ENCODE assay signal across 33 cellular contexts in the genomic region with DNA sequence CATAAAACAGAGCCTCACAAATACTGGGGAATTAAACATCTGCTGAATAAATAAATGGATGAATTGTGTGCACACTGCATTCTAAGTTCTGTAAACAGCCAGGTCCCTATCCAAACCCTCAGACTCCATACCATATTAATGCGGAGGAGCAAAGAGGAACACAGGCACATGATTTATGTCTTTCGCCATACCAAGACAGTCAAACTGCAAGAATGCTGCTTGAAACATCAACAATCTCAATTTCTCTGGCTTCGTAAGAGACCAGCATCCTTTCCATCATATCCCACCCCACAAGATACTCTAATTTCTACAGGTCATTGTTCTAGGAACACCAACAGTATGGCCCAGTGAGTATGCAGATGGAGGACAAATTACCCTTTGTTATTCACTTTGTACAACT. TPM values are rescaled to one million over a fixed set of nuclear protein-coding genes. Genes with fewer than 3 reads are reported as not detected.
DNase-seq lines count a peak whose midpoint lies in the region; ATAC-seq and TF ChIP-seq lines count a peak whose summit lies in the region.
"Had no signal": no experiment of that assay in that cellular context is flagged by ENCODE, and none has a peak within 500 bp of the region (broad histone marks: within the 10 kb centered on the region; RNA-seq: fewer than 3 reads in every experiment).

No MANE protein-coding gene starts in this region.

- H3K27me3 Mint-ChIP-seq in CD8-positive, alpha-beta T cell (ENCODE audit: low read depth), result no peaks in the 10 kb centered on the region
- no peaks in the 10 kb centered on the region for H3K27me3 Mint-ChIP-seq in dendritic cell treated with granulocyte-macrophage colony-stimulating factor and Interleukin-4, amounts not matched to agents 40 ng/mL and 50 ng/mL, for 4 days
- H3K27me3 Mint-ChIP-seq: activated T-cell treated with anti-CD3 and anti-CD28 coated beads, Interleukin-2, amount 50 U/mL, for 24 hours; stimulated activated naive B cell treated with anti-CD40 and anti-IgM and Interleukin-4, amounts not matched to agents 10 μg/mL and 1 μg/mL and 100 μg/mL, for 72 hours had no signal

- H3K36me3 ChIP-seq in CD8-positive, alpha-beta T cell (ENCODE audit: insufficient read depth, low read length), result peaks cover 24% of the 10 kb centered on the region
- H3K36me3 ChIP-seq in mucosa of descending colon (ENCODE audit: low read depth), result no peaks in the 10 kb centered on the region

- no peaks in the 10 kb centered on the region for H3K9me3 ChIP-seq in CD8-positive, alpha-beta T cell (ENCODE audit: low read length)
- H3K9me3 ChIP-seq in mucosa of descending colon, result no peaks in the 10 kb centered on the region
- H3K9me3 ChIP-seq: left ventricle myocardium inferior, thoracic aorta, vagina had no signal

- POLR2A ChIA-PET in CD8-positive, alpha-beta T cell (lab: Charles Lee), result interaction anchor here (0.8 kb wide), 1 partner anchor 14 kb away, joined by 3 read pairs; no protein-coding TSS in a partner anchor

- H3K27me3 ChIP-seq in CD8-positive, alpha-beta T cell (ENCODE audit: insufficient read depth, low read length), result no peaks in the 10 kb centered on the region
- H3K27me3 ChIP-seq: dorsolateral prefrontal cortex, vagina had no signal

- H3K36me3 Mint-ChIP-seq in CD8-positive, alpha-beta T cell, result peaks cover 60% of the 10 kb centered on the region
- H3K36me3 Mint-ChIP-seq in dendritic cell treated with granulocyte-macrophage colony-stimulating factor and Interleukin-4, amounts not matched to agents 40 ng/mL and 50 ng/mL, for 4 days (ENCODE audit: low read depth), result peaks cover 51% of the 10 kb centered on the region

- CTCF ChIA-PET in CD8-positive, alpha-beta T cell (lab: Charles Lee), result no interaction called here

- DNase-seq in CD8-positive, alpha-beta T cell, result no peak
- DNase-seq in NOMO-1 treated with dmso at 0.1 percent for 144 hours (lab: John Stamatoyannopoulos, UW; ENCODE audit: unreplicated experiment) (peak; percentile 1), mucosa of descending colon (no peak), GM10266 (ENCODE audit: extremely low spot score) (no peak), GM19240 (ENCODE audit: insufficient read length, low spot score) (no peak)
- DNase-seq: activated gamma-delta T cell treated with Interleukin-2 at 50 U/mL for 16 hours; activated T-cell treated with anti-CD3 and anti-CD28 coated beads, Interleukin-2, amount 50 U/mL, for 24 hours; C1 segment of cervical spinal cord; Calu3; dorsolateral prefrontal cortex; HFFc6; hypothalamus; immature natural killer cell; left ventricle myocardium inferior; NCI-H1105 treated with DMSO at 0.1 percent for 48 hours; NCI-H1930; NCI-H526 treated with DMSO at 0.1 percent for 48 hours; stimulated activated CD4-positive, alpha-beta T cell treated with anti-CD3 and anti-CD28 coated beads, Interleukin-4, amount 100 ng/mL, for 4 hours; stimulated activated naive B cell treated with anti-CD40 and anti-IgM and Interleukin-4, amounts not matched to agents 10 μg/mL and 1 μg/mL and 100 μg/mL, for 72 hours had no signal

- no peak overlapping the region for H3K4me3 Mint-ChIP-seq in CD8-positive, alpha-beta T cell
- H3K4me3 Mint-ChIP-seq in dendritic cell treated with granulocyte-macrophage colony-stimulating factor and Interleukin-4, amounts not matched to agents 40 ng/mL and 50 ng/mL, for 4 days, result peak overlapping the region; percentile 33
- H3K4me3 Mint-ChIP-seq: activated T-cell treated with anti-CD3 and anti-CD28 coated beads, Interleukin-2, amount 50 U/mL, for 24 hours; GM23338; HFFc6; immature natural killer cell; mesothelial cell of epicardium; nephron; stimulated activated naive B cell treated with anti-CD40 and anti-IgM and Interleukin-4, amounts not matched to agents 10 μg/mL and 1 μg/mL and 100 μg/mL, for 72 hours had no signal

- peak overlapping the region; percentile 23 for H3K27ac Mint-ChIP-seq in CD8-positive, alpha-beta T cell
- peak overlapping the region; percentile 58 for H3K27ac Mint-ChIP-seq in dendritic cell treated with granulocyte-macrophage colony-stimulating factor and Interleukin-4, amounts not matched to agents 40 ng/mL and 50 ng/mL, for 4 days
- H3K27ac Mint-ChIP-seq: activated T-cell treated with anti-CD3 and anti-CD28 coated beads, Interleukin-2, amount 50 U/mL, for 24 hours; HFFc6; stimulated activated naive B cell treated with anti-CD40 and anti-IgM and Interleukin-4, amounts not matched to agents 10 μg/mL and 1 μg/mL and 100 μg/mL, for 72 hours had no signal

- H3K4me3 ChIP-seq in CD8-positive, alpha-beta T cell (ENCODE audit: low read depth, low read length), result no peak overlapping the region
- no peak overlapping the region for H3K4me3 ChIP-seq in mucosa of descending colon
- H3K4me3 ChIP-seq: dorsolateral prefrontal cortex, GM23338, left ventricle myocardium inferior, thoracic aorta, vagina had no signal

- peaks cover 18% of the 10 kb centered on the region for H3K4me1 Mint-ChIP-seq in CD8-positive, alpha-beta T cell (ENCODE audit: low read depth)
- H3K4me1 Mint-ChIP-seq in dendritic cell treated with granulocyte-macrophage colony-stimulating factor and Interleukin-4, amounts not matched to agents 40 ng/mL and 50 ng/mL, for 4 days (ENCODE audit: low read depth), result peaks cover 46% of the 10 kb centered on the region
- H3K4me1 Mint-ChIP-seq: GM23338 had no signal

- ATAC-seq in CD8-positive, alpha-beta T cell, result no peak
- ATAC-seq in mucosa of descending colon (peak; percentile 17), GM18873 (IDR thresholded peaks at IDR 0.05; ENCODE audit: low FRiP score, unreplicated experiment) (no peak), HG03520 (IDR thresholded peaks at IDR 0.05; ENCODE audit: unreplicated experiment) (no peak)
- ATAC-seq: GM23338; sciatic nerve; stimulated activated naive B cell treated with anti-CD40 and anti-IgM and Interleukin-4, amounts not matched to agents 10 μg/mL and 1 μg/mL and 100 μg/mL, for 72 hours had no signal

- no peaks in the 10 kb centered on the region for H3K4me1 ChIP-seq in CD8-positive, alpha-beta T cell (ENCODE audit: insufficient read depth, low read length)
- no peaks in the 10 kb centered on the region for H3K4me1 ChIP-seq in mucosa of descending colon (ENCODE audit: low read depth)

- no peaks in the 10 kb centered on the region for H3K9me3 Mint-ChIP-seq in CD8-positive, alpha-beta T cell
- H3K9me3 Mint-ChIP-seq in dendritic cell treated with granulocyte-macrophage colony-stimulating factor and Interleukin-4, amounts not matched to agents 40 ng/mL and 50 ng/mL, for 4 days, result no peaks in the 10 kb centered on the region
- H3K9me3 Mint-ChIP-seq: activated T-cell treated with anti-CD3 and anti-CD28 coated beads, Interleukin-2, amount 50 U/mL, for 24 hours; GM23338; HFFc6; mesothelial cell of epicardium; nephron; stimulated activated naive B cell treated with anti-CD40 and anti-IgM and Interleukin-4, amounts not matched to agents 10 μg/mL and 1 μg/mL and 100 μg/mL, for 72 hours had no signal

- no peak overlapping the region for H3K27ac ChIP-seq in CD8-positive, alpha-beta T cell (ENCODE audit: low read depth, low read length)
- H3K27ac ChIP-seq: left ventricle myocardium inferior, parathyroid adenoma, thoracic aorta, vagina had no signal

- intact Hi-C loops in CD8-positive, alpha-beta T cell (cut with DNase I, micrococcal nuclease), result no loop called here
- intact Hi-C loops in dendritic cell treated with granulocyte-macrophage colony-stimulating factor and Interleukin-4, amounts not matched to agents 40 ng/mL and 50 ng/mL, for 4 days (cut with micrococcal nuclease), result loop anchor here (2.0 kb wide), 1 partner anchor 14 kb away; no protein-coding TSS in a partner anchor
- intact Hi-C loops in mucosa of descending colon (cut with DNase I, micrococcal nuclease), result no loop called here

- no peak for TF ChIP-seq CTCF in CD8-positive, alpha-beta T cell (IDR thresholded peaks at IDR 0.05)
- TF ChIP-seq CTCF in mucosa of descending colon (IDR thresholded peaks at IDR 0.05), result no peak
- no peak for TF ChIP-seq CTCF in GM10266 (IDR thresholded peaks at IDR 0.05; ENCODE audit: control insufficient read depth, insufficient read depth, low read depth, missing control alignments)

RNA-seq across cellular contexts. Expression of a gene that starts 15.0 kb away (rescaled TPM):
- 10 to 100 TPM; 58.8 to 60.4 TPM for total RNA-seq in CD8-positive, alpha-beta T cell
- 10 to 100 TPM; 36.1 to 64.7 (median 49.2) TPM for total RNA-seq in mucosa of descending colon

RNA-seq across cellular contexts. Expression of a gene that starts 19.4 kb away (rescaled TPM):
- not detected for total RNA-seq in CD8-positive, alpha-beta T cell
- under 1 TPM in 1 of 3 donors, not detected in 2; 0.09 TPM for total RNA-seq in mucosa of descending colon
- total RNA-seq: activated CD8-positive, alpha-beta memory T cell treated with anti-CD3 and anti-CD28 coated beads for 36 hours; Calu3; HFFc6; RPMI7951; SK-MEL-5; T-helper 1 cell treated with Interleukin-12 subunit alpha and Interleukin-12 subunit beta and Interleukin-4 antibody, amounts not matched to agents 30 ng/mL and 1 ng/mL, for 36 hours; thoracic aorta had no signal
